In the genomic region with DNA sequence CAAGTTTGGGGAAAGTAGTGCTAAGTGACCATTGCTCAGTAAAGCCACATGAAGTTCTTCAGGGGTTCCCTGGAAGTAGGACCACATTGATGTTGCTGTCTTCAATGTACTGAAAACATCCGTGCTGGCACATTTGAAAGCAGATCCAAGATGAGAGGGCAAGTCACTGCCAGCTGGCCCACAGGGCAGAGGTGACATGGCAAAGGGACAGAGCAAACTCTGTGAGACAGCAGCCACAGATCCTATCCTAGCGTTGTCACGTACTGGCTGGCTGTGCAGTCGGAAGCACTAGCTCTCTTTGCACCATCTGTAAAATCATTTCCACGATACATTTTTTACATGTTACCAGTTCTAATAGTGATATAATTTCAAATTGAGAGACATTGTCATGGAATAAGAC, we compare ENCODE assay signal across 18 cellular contexts. TPM values are rescaled to one million over a fixed set of nuclear protein-coding genes. Genes with fewer than 3 reads are reported as not detected.
"Had no signal": no experiment of that assay in that cellular context is flagged by ENCODE, and none has a peak within 500 bp of the region (broad histone marks: within the 10 kb centered on the region; RNA-seq: fewer than 3 reads in every experiment).

No MANE protein-coding gene starts in this region.

- H3K9me3 ChIP-seq: lower lobe of right lung, tibial artery, uterus had no signal

- DNase-seq: activated CD4-positive, alpha-beta T cell treated with anti-CD3 and anti-CD28 coated beads, Interleukin-2, amount 50 U/mL, for 1 hour; activated CD4-positive, CD25-positive, alpha-beta regulatory T cell; activated CD8-positive, alpha-beta memory T cell treated with anti-CD3 and anti-CD28 coated beads for 24 hours; activated gamma-delta T cell treated with Interleukin-2 at 50 U/mL for 16 hours; activated naive CD8-positive, alpha-beta T cell treated with anti-CD3 and anti-CD28 coated beads, Interleukin-2, amount 10 ng/mL, durations not matched to agents 7 days and 5 days; endodermal cell; erythroblast; lower lobe of right lung; stimulated activated CD4-positive, alpha-beta T cell treated with anti-CD3 and anti-CD28 coated beads, Interleukin-2, amount 100 ng/mL, for 48 hours; tibial artery; uterus had no signal

- H3K36me3 ChIP-seq: lower lobe of right lung, tibial artery, uterus had no signal

- H3K4me3 ChIP-seq: lower lobe of right lung, tibial artery, uterus had no signal

- H3K4me1 ChIP-seq: lower lobe of right lung, tibial artery, uterus had no signal

- H3K27me3 ChIP-seq: tibial artery, uterus had no signal

- ATAC-seq: lower lobe of right lung; stimulated activated memory B cell treated with anti-CD40 and anti-IgM and Interleukin-4, amounts not matched to agents 10 μg/mL and 1 μg/mL and 100 μg/mL, for 72 hours had no signal

- H3K27ac ChIP-seq: lower lobe of right lung, tibial artery, uterus had no signal

RNA-seq across cellular contexts. Expression of a gene that starts 13.8 kb away (rescaled TPM):
- total RNA-seq: activated naive CD8-positive, alpha-beta T cell treated with anti-CD3 and anti-CD28 coated beads, Interleukin-2, amount 10 ng/mL, durations not matched to agents 7 days and 5 days; chondrocyte; dermis microvascular lymphatic vessel endothelial cell; kidney epithelial cell; neural crest cell; osteoblast; skeletal muscle tissue had no signal
